Comparison of ENCODE assay signal across 8 cellular contexts in genomic region chr18:26091047-26091630, GRCh38. TPM values are rescaled to one million over a fixed set of nuclear protein-coding genes. Genes with fewer than 3 reads are reported as not detected.
DNase-seq lines count a peak whose midpoint lies in the region; ATAC-seq, FAIRE-seq and TF ChIP-seq lines count a peak whose summit lies in the region.

No MANE protein-coding gene starts in this region.

- peaks cover 9% of the 10 kb centered on the region for H3K4me1 ChIP-seq in RWPE2 (ENCODE audit: insufficient read depth, poor library complexity, severe bottlenecking)
- H3K4me1 ChIP-seq in duodenal mucosa (ENCODE audit: control insufficient read depth in 1 of 2, insufficient read depth in 2 of 2, low read length in 2 of 2), result peaks cover 12 to 16% of the 10 kb centered on the region in 2 donors

- ATAC-seq in GM19395 (IDR thresholded peaks at IDR 0.05; ENCODE audit: unreplicated experiment) (peak; percentile 59), HG03378 (IDR thresholded peaks at IDR 0.05; ENCODE audit: unreplicated experiment) (peak; percentile 59), RWPE2 (ENCODE audit: low read depth) (peak; percentile 57)

- no peak for FAIRE-seq in HTR-8/SVneo (lab: Jason Lieb, UNC)

- no peak for TF ChIP-seq CTCF in RWPE2 (IDR thresholded peaks at IDR 0.05; ENCODE audit: poor library complexity, severe bottlenecking)

- H3K36me3 ChIP-seq in RWPE2 (ENCODE audit: low read depth), result peaks cover 21% of the 10 kb centered on the region
- peaks cover under 1 to 4% of the 10 kb centered on the region in 2 donors for H3K36me3 ChIP-seq in duodenal mucosa (ENCODE audit: control insufficient read depth in 1 of 2, insufficient read depth in 2 of 2, low read length in 2 of 2)

- no peaks in the 10 kb centered on the region for H3K27me3 ChIP-seq in RWPE2 (ENCODE audit: insufficient read depth, poor library complexity, severe bottlenecking)
- H3K27me3 ChIP-seq in duodenal mucosa (ENCODE audit: control insufficient read depth in 1 of 2, insufficient read depth in 2 of 2, low read length in 2 of 2), result no peaks in the 10 kb centered on the region

- H3K27ac ChIP-seq in RWPE2 (ENCODE audit: poor library complexity, severe bottlenecking), result peak overlapping the region; percentile 80
- peak overlapping the region; percentile 94 for H3K27ac ChIP-seq in duodenal mucosa (ENCODE audit: low read depth, low read length)

- peak overlapping the region; percentile 70 to 82 for H3K9ac ChIP-seq in duodenal mucosa (ENCODE audit: low read depth in 1 of 2, low read length in 2 of 2)

- H3K9me3 ChIP-seq in RWPE2 (ENCODE audit: severe bottlenecking), result no peaks in the 10 kb centered on the region
- H3K9me3 ChIP-seq in duodenal mucosa (ENCODE audit: control insufficient read depth in 1 of 2, low read length in 2 of 2), result no peaks in the 10 kb centered on the region

- H3K4me3 ChIP-seq in RWPE2 (ENCODE audit: severe bottlenecking) (peak overlapping the region; percentile 76), duodenal mucosa (ENCODE audit: low read depth in 1 of 2, low read length in 2 of 2) (peak overlapping the region; percentile 83 to 87)

- peak; percentile 79 for DNase-seq in DMS53 treated with DMSO at 0.1 percent for 48 hours (lab: John Stamatoyannopoulos, UW; ENCODE audit: unreplicated experiment)
- no peak for DNase-seq in RWPE2 (ENCODE audit: low spot score)
- peak; percentile 23 for DNase-seq in mucosa of gallbladder (ENCODE audit: low spot score)
- no peak for DNase-seq in EL
- DNase-seq in HTR-8/SVneo (ENCODE audit: insufficient read length, low spot score), result no peak

RNA-seq across cellular contexts. Expression of gene SS18, which starts 0.7 kb away (rescaled TPM):
- 64.9 TPM for total RNA-seq in mucosa of gallbladder

RNA-seq across cellular contexts. Expression of gene PSMA8, which starts 42.5 kb away (rescaled TPM):
- total RNA-seq in mucosa of gallbladder, result not detected

Comparison
In these comparisons a context has a peak if more than half of its experiments do, and no peak if none do; other contexts are left out.
1. DNase-seq: peak in DMS53 treated with DMSO at 0.1 percent for 48 hours (single experiment) and mucosa of gallbladder (single experiment); none in RWPE2 (single experiment), EL (single experiment) and HTR-8/SVneo (single experiment).
2. Peak in every context shown above with its lines, with median percentiles within 50 percentile points of each other: ATAC-seq.